ENCODE assay signal across 31 cellular contexts in the genomic region with DNA sequence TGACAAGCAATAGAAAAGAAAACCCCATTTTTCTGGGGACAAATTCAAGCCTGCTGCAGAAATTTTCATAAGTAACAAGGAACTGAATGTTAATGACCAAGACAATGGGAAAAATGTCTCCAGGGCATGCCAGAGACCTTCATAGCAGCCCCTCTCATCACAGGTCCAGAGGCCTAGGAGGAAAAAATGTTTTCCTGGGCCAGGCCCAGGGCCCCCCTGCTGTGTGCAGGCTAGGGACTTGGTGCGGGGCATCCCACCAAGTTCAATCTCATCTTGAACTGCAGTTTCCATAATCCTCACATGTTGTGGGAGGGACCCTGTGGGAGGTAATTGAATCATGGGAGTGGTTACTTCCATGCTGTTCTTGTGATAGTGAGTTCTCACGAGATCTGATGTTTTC.
DNase-seq lines count a peak whose midpoint lies in the region; TF ChIP-seq lines count a peak whose summit lies in the region.
"Had no signal": no experiment of that assay in that cellular context is flagged by ENCODE, and none has a peak within 500 bp of the region (broad histone marks: within the 10 kb centered on the region; RNA-seq: fewer than 3 reads in every experiment).

No MANE protein-coding gene starts in this region.

- H3K4me3 Mint-ChIP-seq in chondrocyte (ENCODE audit: unreplicated experiment): no peak overlapping the region
- H3K4me3 Mint-ChIP-seq: B cell; CD14-positive monocyte; CD4-positive, alpha-beta memory T cell; CD4-positive, alpha-beta T cell; CD4-positive, CD25-positive, alpha-beta regulatory T cell; CD8-positive, alpha-beta memory T cell; CD8-positive, alpha-beta T cell had no signal

- DNase-seq in chondrocyte (ENCODE audit: low spot score) (peak; percentile 36), HCEC 1CT (no peak), HEK293T (ENCODE audit: extremely low spot score) (no peak)
- DNase-seq: 8988T; ACHN; AML-193; BE2C; C1 segment of cervical spinal cord; Caco-2; Calu3; CD4-positive, alpha-beta memory T cell; CD4-positive, alpha-beta T cell; CD4-positive, CD25-positive, alpha-beta regulatory T cell; CD8-positive, alpha-beta memory T cell; CD8-positive, alpha-beta T cell; COR-L47; DMS 273 treated with DMSO at 0.1 percent for 48 hours; DMS153; DMS53; DMS79; DMS79 treated with DMSO at 0.1 percent for 48 hours; DND-41; EL had no signal

- TF ChIP-seq CTCF in HEK293 (tag by site-specific recombination; IDR thresholded peaks at IDR 0.05): no peak
- no peak for TF ChIP-seq CTCF in chondrocyte (IDR thresholded peaks at IDR 0.05)

- no peaks in the 10 kb centered on the region for H3K27me3 Mint-ChIP-seq in chondrocyte (ENCODE audit: low read depth)
- H3K27me3 Mint-ChIP-seq: B cell; CD4-positive, alpha-beta memory T cell; CD4-positive, alpha-beta T cell; CD4-positive, CD25-positive, alpha-beta regulatory T cell; CD8-positive, alpha-beta memory T cell had no signal

- H3K27ac Mint-ChIP-seq in chondrocyte (ENCODE audit: unreplicated experiment): no peak overlapping the region
- H3K27ac Mint-ChIP-seq: B cell; CD14-positive monocyte; CD4-positive, alpha-beta memory T cell; CD4-positive, alpha-beta T cell; CD4-positive, CD25-positive, alpha-beta regulatory T cell; CD8-positive, alpha-beta memory T cell; CD8-positive, alpha-beta T cell had no signal

- no peak overlapping the region for H3K4me3 ChIP-seq in HEK293 (ENCODE audit: low read depth, low read length)
- H3K4me3 ChIP-seq: A549; BLaER1; BLaER1 treated with 17β-estradiol and CSF1 and Interleukin-3, amounts not matched to agents 10 nM and 100 nM had no signal

- H3K4me1 Mint-ChIP-seq in chondrocyte (ENCODE audit: low read depth): no peaks in the 10 kb centered on the region
- H3K4me1 Mint-ChIP-seq: B cell; CD14-positive monocyte; CD4-positive, CD25-positive, alpha-beta regulatory T cell; CD8-positive, alpha-beta memory T cell had no signal

- POLR2A ChIA-PET in HEK293 (lab: Yijun Ruan, JAX) (no interaction called here), HEK293T (lab: Yijun Ruan, JAX) (no interaction called here)

- CTCF ChIA-PET in HEK293 (lab: Yijun Ruan, JAX): no interaction called here
- CTCF ChIA-PET in HEK293T (lab: Yijun Ruan, JAX): no interaction called here

- H3K4me1 ChIP-seq in HEK293 (ENCODE audit: control insufficient read depth, insufficient read depth, low read length): no peaks in the 10 kb centered on the region
- H3K4me1 ChIP-seq: A549; BE2C; BLaER1; BLaER1 treated with 17β-estradiol and CSF1 and Interleukin-3, amounts not matched to agents 10 nM and 100 nM; Caco-2 had no signal

- no peaks in the 10 kb centered on the region for H3K36me3 ChIP-seq in HEK293 (ENCODE audit: control insufficient read depth in 2 of 2, insufficient read depth in 1 of 2, low read length in 2 of 2)
- H3K36me3 ChIP-seq: BE2C; BLaER1; BLaER1 treated with 17β-estradiol and CSF1 and Interleukin-3, amounts not matched to agents 10 nM and 100 nM had no signal

- no peak overlapping the region for H3K27ac ChIP-seq in HEK293 (ENCODE audit: extremely low read depth, low read depth, low read length)
- H3K27ac ChIP-seq: 22Rv1; A549; BLaER1; BLaER1 treated with 17β-estradiol and CSF1 and Interleukin-3, amounts not matched to agents 10 nM and 100 nM; C4-2B had no signal

- no peaks in the 10 kb centered on the region for H3K36me3 Mint-ChIP-seq in chondrocyte (ENCODE audit: low read depth)
- H3K36me3 Mint-ChIP-seq: CD14-positive monocyte; CD4-positive, alpha-beta memory T cell; CD4-positive, CD25-positive, alpha-beta regulatory T cell; CD8-positive, alpha-beta memory T cell; CD8-positive, alpha-beta T cell had no signal

- no peaks in the 10 kb centered on the region; the same call in 1 of the 2 replicates for H3K9me3 ChIP-seq in HEK293 (ENCODE audit: control insufficient read depth, insufficient read depth, low read depth, low read length)
- H3K9me3 ChIP-seq: A549, BE2C, Caco-2 had no signal

- H3K9me3 Mint-ChIP-seq in chondrocyte (ENCODE audit: low read depth): peaks cover 31% of the 10 kb centered on the region

TF ChIP-seq in HEK293, 187 proteins besides CTCF, POLR2A, EP300 and RAD21:
- no peak for TF ChIP-seq KLF16 (tag by site-specific recombination; IDR thresholded peaks at IDR 0.05)
- peak; percentile 64; the same call in 1 of the 2 replicates for TF ChIP-seq TRIM28 (IDR thresholded peaks at IDR 0.05; ENCODE audit: borderline replicate concordance, low read length)
- TF ChIP-seq ZNF747 (tag by site-specific recombination; IDR thresholded peaks at IDR 0.05): no peak
- TF ChIP-seq ZNF112 (tag by site-specific recombination; IDR thresholded peaks at IDR 0.05): no peak
- no peak for TF ChIP-seq ZBTB48 (tag by site-specific recombination; IDR thresholded peaks at IDR 0.05)
- peak; percentile 81 for TF ChIP-seq SETDB1 (IDR thresholded peaks at IDR 0.05; ENCODE audit: insufficient read length, low read length)
- TF ChIP-seq ZNF544 (tag by site-specific recombination; IDR thresholded peaks at IDR 0.05): no peak
- no peak for TF ChIP-seq REPIN1 (tag by site-specific recombination; IDR thresholded peaks at IDR 0.05; ENCODE audit: low read depth)
- no peak for TF ChIP-seq ZNF248 (tag by site-specific recombination; IDR thresholded peaks at IDR 0.05)
- no peak for TF ChIP-seq ZNF366 (tag by site-specific recombination; conservative IDR thresholded peaks at IDR 0.05)
- TF ChIP-seq GFI1B (tag by site-specific recombination; IDR thresholded peaks at IDR 0.05): no peak
- peak; percentile 91 for TF ChIP-seq ZNF585B (tag by site-specific recombination; IDR thresholded peaks at IDR 0.05)
- no peak for TF ChIP-seq ZNF10 (tag by site-specific recombination; IDR thresholded peaks at IDR 0.05)
- TF ChIP-seq ZNF16 (tag by site-specific recombination; IDR thresholded peaks at IDR 0.05; ENCODE audit: low read depth): no peak
- TF ChIP-seq KLF9 (tag by site-specific recombination; IDR thresholded peaks at IDR 0.05; ENCODE audit: low read depth): no peak
- no peak for TF ChIP-seq ZNF521 (tag by site-specific recombination; IDR thresholded peaks at IDR 0.05)
- TF ChIP-seq KLF1 (tag by site-specific recombination; IDR thresholded peaks at IDR 0.05): no peak

TF ChIP-seq in HEK293T, 16 proteins besides CTCF, POLR2A, EP300 and RAD21:
- TF ChIP-seq, protein P1, sequence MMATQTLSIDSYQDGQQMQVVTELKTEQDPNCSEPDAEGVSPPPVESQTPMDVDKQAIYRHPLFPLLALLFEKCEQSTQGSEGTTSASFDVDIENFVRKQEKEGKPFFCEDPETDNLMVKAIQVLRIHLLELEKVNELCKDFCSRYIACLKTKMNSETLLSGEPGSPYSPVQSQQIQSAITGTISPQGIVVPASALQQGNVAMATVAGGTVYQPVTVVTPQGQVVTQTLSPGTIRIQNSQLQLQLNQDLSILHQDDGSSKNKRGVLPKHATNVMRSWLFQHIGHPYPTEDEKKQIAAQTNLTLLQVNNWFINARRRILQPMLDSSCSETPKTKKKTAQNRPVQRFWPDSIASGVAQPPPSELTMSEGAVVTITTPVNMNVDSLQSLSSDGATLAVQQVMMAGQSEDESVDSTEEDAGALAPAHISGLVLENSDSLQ (IDR thresholded peaks at IDR 0.05): no peak
- TF ChIP-seq ZNF384 (IDR thresholded peaks at IDR 0.05): no peak
- no peak for TF ChIP-seq FOXA1 (IDR thresholded peaks at IDR 0.05)
- no peak for TF ChIP-seq SP1 (IDR thresholded peaks at IDR 0.05)
- no peak for TF ChIP-seq BHLHE40 (IDR thresholded peaks at IDR 0.05; ENCODE audit: borderline replicate concordance)
